ENCODE assay signal across 22 cellular contexts in the genomic region with DNA sequence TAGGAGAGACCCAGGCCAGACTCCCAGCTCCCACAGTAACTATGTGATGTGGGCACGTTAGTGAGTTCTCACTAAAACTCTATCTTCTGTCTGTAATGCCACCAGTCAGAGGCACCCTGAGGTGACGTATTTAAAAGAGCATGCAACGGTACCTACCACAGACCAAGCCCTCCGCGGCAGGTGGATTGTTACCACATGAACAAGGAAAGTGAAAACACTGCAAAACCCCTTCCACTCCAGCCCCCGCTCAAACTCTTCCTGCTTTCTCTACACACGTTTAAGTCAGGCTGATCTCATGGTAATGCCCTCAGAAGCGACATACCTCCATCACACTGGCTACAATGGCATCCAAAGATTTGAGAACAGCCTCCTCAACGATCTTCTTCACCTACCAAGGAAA. TPM values are rescaled to one million over a fixed set of nuclear protein-coding genes. Genes with fewer than 3 reads are reported as not detected.
DNase-seq lines count a peak whose midpoint lies in the region; ATAC-seq and TF ChIP-seq lines count a peak whose summit lies in the region.
"Had no signal": no experiment of that assay in that cellular context is flagged by ENCODE, and none has a peak within 500 bp of the region (broad histone marks: within the 10 kb centered on the region; RNA-seq: fewer than 3 reads in every experiment).

No MANE protein-coding gene starts in this region.

- H3K36me3 Mint-ChIP-seq in natural killer cell, result peaks cover 5% of the 10 kb centered on the region
- H3K36me3 Mint-ChIP-seq in natural killer cell treated with Interleukin-12 subunit alpha and Interleukin-12 subunit beta and Interleukin-15 and Interleukin-18, amount 100 ng/mL, for 72 hours, result peaks cover 11% of the 10 kb centered on the region
- peaks cover 85% of the 10 kb centered on the region for H3K36me3 Mint-ChIP-seq in activated T-cell treated with anti-CD3 and anti-CD28 coated beads, Interleukin-2, amount 50 U/mL, for 24 hours (ENCODE audit: low read depth)
- peaks cover 60% of the 10 kb centered on the region for H3K36me3 Mint-ChIP-seq in central memory CD8-positive, alpha-beta T cell (ENCODE audit: insufficient read depth)
- H3K36me3 Mint-ChIP-seq in stimulated activated effector memory CD8-positive, alpha-beta T cell treated with anti-CD3 and anti-CD28 coated beads, Interleukin-12 subunit alpha, Interleukin-12 subunit beta, amount 100 ng/mL, for 72 hours, result peaks cover 100% of the 10 kb centered on the region

- ATAC-seq in natural killer cell, result peak in 2 of 3 donors; percentile 24 to 40
- no peak for ATAC-seq in natural killer cell treated with Interleukin-12 subunit alpha and Interleukin-12 subunit beta and Interleukin-15 and Interleukin-18, amount 100 ng/mL, for 72 hours
- peak; percentile 70 for ATAC-seq in central memory CD8-positive, alpha-beta T cell (replicated peaks; ENCODE audit: extremely low read depth, poor library complexity, severe bottlenecking)
- ATAC-seq in stimulated activated effector memory CD8-positive, alpha-beta T cell treated with anti-CD3 and anti-CD28 coated beads, Interleukin-12 subunit alpha, Interleukin-12 subunit beta, amount 100 ng/mL, for 72 hours, result no peak
- ATAC-seq in HG02763 (IDR thresholded peaks at IDR 0.05; ENCODE audit: unreplicated experiment), result no peak
- ATAC-seq: right cardiac atrium had no signal

- intact Hi-C loops in natural killer cell (cut with micrococcal nuclease), result no loop called here

- H3K4me3 Mint-ChIP-seq in natural killer cell, result no peak overlapping the region
- H3K4me3 Mint-ChIP-seq in natural killer cell treated with Interleukin-12 subunit alpha and Interleukin-12 subunit beta and Interleukin-15 and Interleukin-18, amount 100 ng/mL, for 72 hours, result no peak overlapping the region
- no peak overlapping the region for H3K4me3 Mint-ChIP-seq in activated T-cell treated with anti-CD3 and anti-CD28 coated beads, Interleukin-2, amount 50 U/mL, for 24 hours
- no peak overlapping the region for H3K4me3 Mint-ChIP-seq in central memory CD8-positive, alpha-beta T cell
- H3K4me3 Mint-ChIP-seq in stimulated activated effector memory CD8-positive, alpha-beta T cell treated with anti-CD3 and anti-CD28 coated beads, Interleukin-12 subunit alpha, Interleukin-12 subunit beta, amount 100 ng/mL, for 72 hours, result no peak overlapping the region
- H3K4me3 Mint-ChIP-seq: activated CD4-positive, alpha-beta memory T cell treated with anti-CD3 and anti-CD28 coated beads for 36 hours had no signal

- DNase-seq in natural killer cell (no peak), SW 1271 (lab: John Stamatoyannopoulos, UW) (no peak), cerebellum (ENCODE audit: low spot score) (no peak)
- DNase-seq in natural killer cell treated with Interleukin-12 subunit alpha and Interleukin-12 subunit beta and Interleukin-15 and Interleukin-18, amount 100 ng/mL, for 72 hours (ENCODE audit: low spot score), result no peak
- DNase-seq in activated T-cell treated with anti-CD3 and anti-CD28 coated beads, Interleukin-2, amount 50 U/mL, for 24 hours, result peak; percentile 36
- DNase-seq in central memory CD8-positive, alpha-beta T cell (ENCODE audit: low spot score in 2 of 2), result no peak
- no peak for DNase-seq in stimulated activated effector memory CD8-positive, alpha-beta T cell treated with anti-CD3 and anti-CD28 coated beads, Interleukin-12 subunit alpha, Interleukin-12 subunit beta, amount 100 ng/mL, for 72 hours (ENCODE audit: low spot score in 2 of 2)
- DNase-seq: ACHN; activated CD4-positive, alpha-beta memory T cell treated with anti-CD3 and anti-CD28 coated beads for 36 hours; brain microvascular endothelial cell; DMS 273 treated with DMSO at 0.1 percent for 48 hours; foreskin melanocyte; hypothalamus; NCI-H69; right cardiac atrium had no signal

- no peaks in the 10 kb centered on the region for H3K27me3 Mint-ChIP-seq in natural killer cell (ENCODE audit: low read depth in 2 of 2)
- H3K27me3 Mint-ChIP-seq in natural killer cell treated with Interleukin-12 subunit alpha and Interleukin-12 subunit beta and Interleukin-15 and Interleukin-18, amount 100 ng/mL, for 72 hours, result no peaks in the 10 kb centered on the region
- H3K27me3 Mint-ChIP-seq in activated T-cell treated with anti-CD3 and anti-CD28 coated beads, Interleukin-2, amount 50 U/mL, for 24 hours, result no peaks in the 10 kb centered on the region
- H3K27me3 Mint-ChIP-seq in central memory CD8-positive, alpha-beta T cell, result no peaks in the 10 kb centered on the region
- H3K27me3 Mint-ChIP-seq: activated CD4-positive, alpha-beta memory T cell treated with anti-CD3 and anti-CD28 coated beads for 36 hours had no signal

- no peak for TF ChIP-seq CTCF in natural killer cell (IDR thresholded peaks at IDR 0.05)

- peak overlapping the region; percentile 58 to 76 for H3K27ac Mint-ChIP-seq in natural killer cell
- H3K27ac Mint-ChIP-seq in natural killer cell treated with Interleukin-12 subunit alpha and Interleukin-12 subunit beta and Interleukin-15 and Interleukin-18, amount 100 ng/mL, for 72 hours, result no peak overlapping the region
- H3K27ac Mint-ChIP-seq in activated T-cell treated with anti-CD3 and anti-CD28 coated beads, Interleukin-2, amount 50 U/mL, for 24 hours, result peak overlapping the region; percentile 76
- H3K27ac Mint-ChIP-seq in central memory CD8-positive, alpha-beta T cell (ENCODE audit: low read depth), result peak overlapping the region; percentile 46
- H3K27ac Mint-ChIP-seq in stimulated activated effector memory CD8-positive, alpha-beta T cell treated with anti-CD3 and anti-CD28 coated beads, Interleukin-12 subunit alpha, Interleukin-12 subunit beta, amount 100 ng/mL, for 72 hours, result peak overlapping the region; percentile 26
- H3K27ac Mint-ChIP-seq: activated CD4-positive, alpha-beta memory T cell treated with anti-CD3 and anti-CD28 coated beads for 36 hours had no signal

- H3K4me1 Mint-ChIP-seq in natural killer cell, result peaks cover 10 to 12% of the 10 kb centered on the region in 2 donors
- H3K4me1 Mint-ChIP-seq in natural killer cell treated with Interleukin-12 subunit alpha and Interleukin-12 subunit beta and Interleukin-15 and Interleukin-18, amount 100 ng/mL, for 72 hours (ENCODE audit: low read depth in 2 of 2), result peaks cover 0 to 14% of the 10 kb centered on the region in 2 donors
- peaks cover 24% of the 10 kb centered on the region for H3K4me1 Mint-ChIP-seq in activated T-cell treated with anti-CD3 and anti-CD28 coated beads, Interleukin-2, amount 50 U/mL, for 24 hours (ENCODE audit: low read depth)
- peaks cover 10% of the 10 kb centered on the region for H3K4me1 Mint-ChIP-seq in central memory CD8-positive, alpha-beta T cell
- H3K4me1 Mint-ChIP-seq in stimulated activated effector memory CD8-positive, alpha-beta T cell treated with anti-CD3 and anti-CD28 coated beads, Interleukin-12 subunit alpha, Interleukin-12 subunit beta, amount 100 ng/mL, for 72 hours, result peaks cover 4% of the 10 kb centered on the region

- H3K9me3 Mint-ChIP-seq in natural killer cell, result no peaks in the 10 kb centered on the region
- H3K9me3 Mint-ChIP-seq in natural killer cell treated with Interleukin-12 subunit alpha and Interleukin-12 subunit beta and Interleukin-15 and Interleukin-18, amount 100 ng/mL, for 72 hours, result no peaks in the 10 kb centered on the region
- no peaks in the 10 kb centered on the region for H3K9me3 Mint-ChIP-seq in activated T-cell treated with anti-CD3 and anti-CD28 coated beads, Interleukin-2, amount 50 U/mL, for 24 hours
- H3K9me3 Mint-ChIP-seq in central memory CD8-positive, alpha-beta T cell, result no peaks in the 10 kb centered on the region
- H3K9me3 Mint-ChIP-seq in stimulated activated effector memory CD8-positive, alpha-beta T cell treated with anti-CD3 and anti-CD28 coated beads, Interleukin-12 subunit alpha, Interleukin-12 subunit beta, amount 100 ng/mL, for 72 hours, result no peaks in the 10 kb centered on the region
- H3K9me3 Mint-ChIP-seq: activated CD4-positive, alpha-beta memory T cell treated with anti-CD3 and anti-CD28 coated beads for 36 hours had no signal

RNA-seq across cellular contexts. Expression of a gene that starts 36.7 kb away (rescaled TPM):
- total RNA-seq in natural killer cell (under 1 TPM in 1 of 3 donors, not detected in 2; 0.43 TPM), cerebellum (3.2 TPM)
- under 1 TPM in 1 of 2 donors, not detected in 1; 0.39 TPM for total RNA-seq in natural killer cell treated with Interleukin-12 subunit alpha and Interleukin-12 subunit beta and Interleukin-15 and Interleukin-18, amount 100 ng/mL, for 72 hours
- total RNA-seq: activated CD4-positive, alpha-beta memory T cell treated with anti-CD3 and anti-CD28 coated beads for 36 hours; epithelial cell of proximal tubule; G401; H1; myocyte; osteocyte; thoracic aorta had no signal

RNA-seq across cellular contexts. Expression of a gene that starts 48.0 kb away (rescaled TPM):
- 100 to 1,000 TPM; 208 to 233 (median 215) TPM for total RNA-seq in natural killer cell
- 100 to 1,000 TPM in 1 of 2 donors, 10 to 100 TPM in 1; 88.5 to 146 TPM for total RNA-seq in natural killer cell treated with Interleukin-12 subunit alpha and Interleukin-12 subunit beta and Interleukin-15 and Interleukin-18, amount 100 ng/mL, for 72 hours
- total RNA-seq in cerebellum, result 67.2 TPM

RNA-seq across cellular contexts. Expression of a gene that starts 48.2 kb away (rescaled TPM):
- 10 to 100 TPM; 35.1 to 40.3 (median 36.8) TPM for total RNA-seq in natural killer cell
- total RNA-seq in natural killer cell treated with Interleukin-12 subunit alpha and Interleukin-12 subunit beta and Interleukin-15 and Interleukin-18, amount 100 ng/mL, for 72 hours, result 10 to 100 TPM; 23.2 to 29.2 TPM
- 7.8 TPM for total RNA-seq in cerebellum

Comparison
In these comparisons a context has a peak if more than half of its experiments do, and no peak if none do; other contexts are left out.
1. ATAC-seq: peak in natural killer cell (2 of 3) and central memory CD8-positive, alpha-beta T cell (single experiment); none in natural killer cell treated with Interleukin-12 subunit alpha and Interleukin-12 subunit beta and Interleukin-15 and Interleukin-18, amount 100 ng/mL, for 72 hours (0 of 2), stimulated activated effector memory CD8-positive, alpha-beta T cell treated with anti-CD3 and anti-CD28 coated beads, Interleukin-12 subunit alpha, Interleukin-12 subunit beta, amount 100 ng/mL, for 72 hours (single experiment) and HG02763 (single experiment).
2. H3K27ac Mint-ChIP-seq: peak in natural killer cell (2 of 2), activated T-cell treated with anti-CD3 and anti-CD28 coated beads, Interleukin-2, amount 50 U/mL, for 24 hours (single experiment), central memory CD8-positive, alpha-beta T cell (single experiment) and stimulated activated effector memory CD8-positive, alpha-beta T cell treated with anti-CD3 and anti-CD28 coated beads, Interleukin-12 subunit alpha, Interleukin-12 subunit beta, amount 100 ng/mL, for 72 hours (single experiment); none in natural killer cell treated with Interleukin-12 subunit alpha and Interleukin-12 subunit beta and Interleukin-15 and Interleukin-18, amount 100 ng/mL, for 72 hours (0 of 2).